In the genomic region with DNA sequence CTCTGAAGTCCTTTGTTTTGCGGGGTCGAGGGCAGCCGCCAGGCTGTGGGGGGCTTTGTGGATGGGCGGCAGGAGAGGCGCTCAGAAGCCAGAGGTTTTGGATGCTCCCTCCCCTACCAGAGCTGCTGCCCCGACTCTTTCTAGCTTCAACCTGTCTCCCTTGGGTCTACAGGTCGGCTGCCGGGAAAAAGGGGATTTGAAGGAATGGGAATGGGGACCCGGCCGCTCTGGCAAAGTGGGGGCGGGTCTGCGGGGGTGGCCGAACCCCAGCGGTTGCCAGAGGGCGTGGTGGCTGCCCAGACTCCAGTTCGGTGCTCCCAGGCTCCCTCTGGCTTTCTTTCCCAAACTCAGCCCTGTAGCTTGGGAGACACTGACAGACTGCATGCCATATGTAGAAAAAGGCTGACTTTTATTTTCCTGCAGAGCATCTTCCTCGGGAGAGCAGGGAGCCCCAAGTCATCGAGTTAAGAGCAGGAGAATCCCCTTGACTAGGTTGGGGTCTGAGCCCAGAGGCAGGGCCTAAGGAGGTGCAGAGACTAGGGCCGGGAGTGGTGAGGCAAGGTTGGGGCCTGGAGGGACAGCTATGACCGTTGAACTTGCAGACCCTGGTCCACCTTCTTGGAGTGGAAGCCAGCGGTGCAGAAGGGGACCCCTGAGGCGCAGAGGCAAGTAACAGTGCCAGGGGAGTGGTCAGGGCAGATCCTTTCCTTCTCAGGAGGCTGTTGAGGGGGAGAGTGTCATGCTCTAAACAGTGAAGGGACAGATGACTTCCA, we compare ENCODE assay signal across 6 cellular contexts. TPM values are rescaled to one million over a fixed set of nuclear protein-coding genes. Genes with fewer than 3 reads are reported as not detected.
A peak's percentile ranks its signal among the peaks of the same experiment; 100 is the strongest.
DNase-seq lines count a peak whose midpoint lies in the region; ATAC-seq and TF ChIP-seq lines count a peak whose summit lies in the region.

No MANE protein-coding gene starts in this region.

- peaks cover 54% of the 10 kb centered on the region for H3K36me3 Mint-ChIP-seq in activated CD4-positive, alpha-beta memory T cell treated with anti-CD3 and anti-CD28 coated beads, Interleukin-2, amount 10 ng/mL, durations not matched to agents 7 days and 5 days (ENCODE audit: low read depth)

- 5% methylated on average over 22 of the region's 22 CpGs for WGBS in lower leg skin, 2 donors

- DNase-seq in GM12864 (ENCODE audit: low read depth) (no peak), lower leg skin (ENCODE audit: low spot score in 2 of 2) (no peak), SKM-1 treated with dmso at 0.1 percent for 144 hours (lab: John Stamatoyannopoulos, UW; ENCODE audit: unreplicated experiment) (no peak), SKM-1 (lab: John Stamatoyannopoulos, UW; ENCODE audit: unreplicated experiment) (no peak)
- DNase-seq in activated CD4-positive, alpha-beta memory T cell treated with anti-CD3 and anti-CD28 coated beads, Interleukin-2, amount 10 ng/mL, durations not matched to agents 7 days and 5 days: no peak

- ATAC-seq in HG03108 (IDR thresholded peaks at IDR 0.05; ENCODE audit: unreplicated experiment): no peak

- TF ChIP-seq POLR2A in lower leg skin (IDR thresholded peaks at IDR 0.05): no peak

- POLR2A ChIA-PET in activated CD4-positive, alpha-beta memory T cell treated with anti-CD3 and anti-CD28 coated beads, Interleukin-2, amount 10 ng/mL, durations not matched to agents 7 days and 5 days (lab: Charles Lee): interaction anchor here (1.1 to 6.6 kb wide), 13 partner anchors 8 to 361 kb away, joined by 3 to 88 read pairs (median 6); a partner anchor contains a TSS

- H3K4me3 ChIP-seq in GM12864 (ENCODE audit: low read depth, low read length) (peak overlapping the region; percentile 75), lower leg skin (ENCODE audit: low read depth, poor library complexity, severe bottlenecking) (peak overlapping the region; percentile 76)

- intact Hi-C loops in lower leg skin (cut with DNase I; ENCODE audit: low total_unique reads): no loop called here

- CTCF ChIA-PET in activated CD4-positive, alpha-beta memory T cell treated with anti-CD3 and anti-CD28 coated beads, Interleukin-2, amount 10 ng/mL, durations not matched to agents 7 days and 5 days (lab: Charles Lee): interaction anchor here (0.7 to 4.8 kb wide), 6 partner anchors 9 to 43 kb away, joined by 3 to 31 read pairs (median 10); a partner anchor contains a TSS

- peak overlapping the region; percentile 93 for H3K4me3 Mint-ChIP-seq in activated CD4-positive, alpha-beta memory T cell treated with anti-CD3 and anti-CD28 coated beads, Interleukin-2, amount 10 ng/mL, durations not matched to agents 7 days and 5 days

- H3K27ac Mint-ChIP-seq in activated CD4-positive, alpha-beta memory T cell treated with anti-CD3 and anti-CD28 coated beads, Interleukin-2, amount 10 ng/mL, durations not matched to agents 7 days and 5 days: peak overlapping the region; percentile 94

- H3K27me3 Mint-ChIP-seq in activated CD4-positive, alpha-beta memory T cell treated with anti-CD3 and anti-CD28 coated beads, Interleukin-2, amount 10 ng/mL, durations not matched to agents 7 days and 5 days: no peaks in the 10 kb centered on the region

- no peak for TF ChIP-seq CTCF in GM12864 (IDR thresholded peaks at IDR 0.05; ENCODE audit: low read depth, low read length, missing control alignments)
- TF ChIP-seq CTCF in lower leg skin (IDR thresholded peaks at IDR 0.05): no peak

- H3K4me1 Mint-ChIP-seq in activated CD4-positive, alpha-beta memory T cell treated with anti-CD3 and anti-CD28 coated beads, Interleukin-2, amount 10 ng/mL, durations not matched to agents 7 days and 5 days: peaks cover 43% of the 10 kb centered on the region

- no peaks in the 10 kb centered on the region for H3K9me3 Mint-ChIP-seq in activated CD4-positive, alpha-beta memory T cell treated with anti-CD3 and anti-CD28 coated beads, Interleukin-2, amount 10 ng/mL, durations not matched to agents 7 days and 5 days

RNA-seq across cellular contexts. Expression of a gene that starts 1.4 kb away (rescaled TPM):
- total RNA-seq in activated CD4-positive, alpha-beta memory T cell treated with anti-CD3 and anti-CD28 coated beads, Interleukin-2, amount 10 ng/mL, durations not matched to agents 7 days and 5 days: 100 to 1,000 TPM; 269 to 283 TPM
- 10 to 100 TPM; 23.6 to 34.1 (median 27.3) TPM for total RNA-seq in lower leg skin

RNA-seq across cellular contexts. Expression of a gene that starts 2.9 kb away (rescaled TPM):
- total RNA-seq in activated CD4-positive, alpha-beta memory T cell treated with anti-CD3 and anti-CD28 coated beads, Interleukin-2, amount 10 ng/mL, durations not matched to agents 7 days and 5 days: 10 to 100 TPM; 40.5 to 41.1 TPM
- 1 to 10 TPM; 4.3 to 6.9 (median 6.1) TPM for total RNA-seq in lower leg skin

RNA-seq across cellular contexts. Expression of a gene that starts 15.0 kb away (rescaled TPM):
- 10 to 100 TPM; 35.6 to 37.6 TPM for total RNA-seq in activated CD4-positive, alpha-beta memory T cell treated with anti-CD3 and anti-CD28 coated beads, Interleukin-2, amount 10 ng/mL, durations not matched to agents 7 days and 5 days
- 10 to 100 TPM; 25.0 to 37.0 (median 32.9) TPM for total RNA-seq in lower leg skin

RNA-seq across cellular contexts. Expression of a gene that starts 29.2 kb away (rescaled TPM):
- 10 to 100 TPM; 49.7 to 54.6 TPM for total RNA-seq in activated CD4-positive, alpha-beta memory T cell treated with anti-CD3 and anti-CD28 coated beads, Interleukin-2, amount 10 ng/mL, durations not matched to agents 7 days and 5 days
- total RNA-seq in lower leg skin: 10 to 100 TPM in 1 of 4 donors, 1 to 10 TPM in 3; 9.7 to 21.4 (median 9.8) TPM

RNA-seq across cellular contexts. Expression of a gene that starts 32.3 kb away (rescaled TPM):
- total RNA-seq in activated CD4-positive, alpha-beta memory T cell treated with anti-CD3 and anti-CD28 coated beads, Interleukin-2, amount 10 ng/mL, durations not matched to agents 7 days and 5 days: 1,000 to 10,000 TPM; 1,162 to 1,172 TPM
- total RNA-seq in lower leg skin: 100 to 1,000 TPM; 119 to 179 (median 156) TPM

Comparison
In these comparisons a context has a peak if more than half of its experiments do, and no peak if none do; other contexts are left out.
1. RNA of a gene that starts 1.4 kb away (total RNA-seq): 269 to 283 TPM in activated CD4-positive, alpha-beta memory T cell treated with anti-CD3 and anti-CD28 coated beads, Interleukin-2, amount 10 ng/mL, durations not matched to agents 7 days and 5 days; 23.6 to 34.1 TPM in lower leg skin; every median in the first group is over 4 times any median in the second.
2. RNA of a gene that starts 2.9 kb away (total RNA-seq): 40.5 to 41.1 TPM in activated CD4-positive, alpha-beta memory T cell treated with anti-CD3 and anti-CD28 coated beads, Interleukin-2, amount 10 ng/mL, durations not matched to agents 7 days and 5 days; 4.3 to 6.9 TPM in lower leg skin; every median in the first group is over 4 times any median in the second.